Comparison of ENCODE assay signal across 16 cellular contexts in genomic region chr20:58524814-58525213, GRCh38. TPM values are rescaled to one million over a fixed set of nuclear protein-coding genes. Genes with fewer than 3 reads are reported as not detected.
DNase-seq lines count a peak whose midpoint lies in the region; FAIRE-seq and TF ChIP-seq lines count a peak whose summit lies in the region.
"Had no signal": no experiment of that assay in that cellular context is flagged by ENCODE, and none has a peak within 500 bp of the region (broad histone marks: within the 10 kb centered on the region; RNA-seq: fewer than 3 reads in every experiment).

No MANE protein-coding gene starts in this region.

- TF ChIP-seq CTCF in endothelial cell of umbilical vein (IDR thresholded peaks at IDR 0.05; ENCODE audit: extremely low read depth in 1 of 2, insufficient read depth in 1 of 2, low read depth in 1 of 2, low read length in 2 of 2) (no peak), sigmoid colon (IDR thresholded peaks at IDR 0.05) (no peak)

- no peak overlapping the region for H3K23ac ChIP-seq in neuronal stem cell (ENCODE audit: low read depth, low read length, poor library complexity)

- H3K36me3 ChIP-seq in endothelial cell of umbilical vein (ENCODE audit: control insufficient read depth in 2 of 2, extremely low read depth in 1 of 2, insufficient read depth in 2 of 2, low read length in 2 of 2) = no peaks in the 10 kb centered on the region
- no peaks in the 10 kb centered on the region for H3K36me3 ChIP-seq in sigmoid colon
- H3K36me3 ChIP-seq in neuronal stem cell (replicated peaks in 1 of 2; ENCODE audit: control insufficient read depth in 2 of 2, insufficient read depth in 2 of 2, low read length in 2 of 2) = no peaks in the 10 kb centered on the region
- H3K36me3 ChIP-seq in small intestine (ENCODE audit: control insufficient read depth in 2 of 2, insufficient read depth in 2 of 2, low read length in 2 of 2) = no peaks in the 10 kb centered on the region

- intact Hi-C loops in endothelial cell of umbilical vein (cut with micrococcal nuclease) = no loop called here
- intact Hi-C loops in sigmoid colon (cut with DNase I) = no loop called here

- no peak overlapping the region for H2BK120ac ChIP-seq in neuronal stem cell (ENCODE audit: low read depth, low read length)

- no TSS peak for BruUV-seq in endothelial cell of umbilical vein (replicated peaks; lab: Mats Ljungman, UMichigan)

- CTCF ChIA-PET in endothelial cell of umbilical vein (lab: Charles Lee) = interaction anchor here (1.2 kb wide), 1 partner anchor 15 kb away, joined by 3 read pairs; no protein-coding TSS in a partner anchor

- H4K8ac ChIP-seq in neuronal stem cell (ENCODE audit: low read depth, low read length) = no peak overlapping the region

- WGBS in sigmoid colon, 2 donors = 75% methylated on average over 7 of the region's 7 CpGs
- WGBS in neuronal stem cell (ENCODE audit: extremely low coverage in 2 of 2, insufficient read length in 2 of 2, insufficient replicate concordance in 1 of 2), 2 donors = no CpG with 5 or more reads among the region's 7 CpGs
- WGBS in small intestine, 3 donors = 67 to 77% (median 75%) methylated on average over 7 of the region's 7 CpGs

- DNase-seq in GM04504 (ENCODE audit: low read depth) (peak; percentile 65), NCI-H460 (ENCODE audit: extremely low read depth, low read depth) (peak; percentile 13), endothelial cell of umbilical vein (ENCODE audit: low read depth, low spot score) (no peak), sigmoid colon (peak; percentile 34), neuronal stem cell (ENCODE audit: low spot score) (no peak), small intestine (no peak), occipital lobe (lab: John Stamatoyannopoulos, UW) (no peak)
- DNase-seq: activated CD4-positive, alpha-beta T cell treated with anti-CD3 and anti-CD28 coated beads, Interleukin-2, amount 10 ng/mL, durations not matched to agents 7 days and 5 days; anterior cingulate cortex; Calu3; effector CD4-positive, alpha-beta T cell; left ventricle myocardium superior; NCI-H2171; T-helper 17 cell; testis had no signal

- H3K4me1 ChIP-seq in endothelial cell of umbilical vein (ENCODE audit: control insufficient read depth, extremely low read depth, insufficient read depth, low read length) (peaks cover 14% of the 10 kb centered on the region), sigmoid colon (no peaks in the 10 kb centered on the region), neuronal stem cell (ENCODE audit: control insufficient read depth in 2 of 2, insufficient read depth in 1 of 2, low read depth in 1 of 2, low read length in 2 of 2) (peaks cover 0 to 14% of the 10 kb centered on the region in 2 donors), small intestine (ENCODE audit: control insufficient read depth in 2 of 2, insufficient read depth in 1 of 2, low read depth in 1 of 2, low read length in 1 of 2) (no peaks in the 10 kb centered on the region)
- H3K4me1 ChIP-seq: testis had no signal

- no peaks in the 10 kb centered on the region for H3K79me1 ChIP-seq in neuronal stem cell (ENCODE audit: low read depth, low read length)

- no peak overlapping the region for H3K18ac ChIP-seq in neuronal stem cell (ENCODE audit: low read length)

- H3K4me3 ChIP-seq in endothelial cell of umbilical vein (replicated peaks in 1 of 3; ENCODE audit: insufficient read depth in 1 of 3, low read depth in 1 of 3, low read length in 3 of 3) (no peak overlapping the region), sigmoid colon (no peak overlapping the region), neuronal stem cell (ENCODE audit: low read length in 2 of 2) (no peak overlapping the region), small intestine (ENCODE audit: low read depth in 1 of 2, low read length in 2 of 2) (no peak overlapping the region)
- H3K4me3 ChIP-seq: testis had no signal

- POLR2A ChIA-PET in endothelial cell of umbilical vein (lab: Charles Lee) = no interaction called here

- H3K4me2 ChIP-seq in endothelial cell of umbilical vein (ENCODE audit: insufficient read depth, low read length) (no peak overlapping the region), neuronal stem cell (ENCODE audit: insufficient read depth, low read length, poor library complexity, severe bottlenecking) (no peak overlapping the region)

- no peak for TF ChIP-seq EP300 in sigmoid colon (IDR thresholded peaks at IDR 0.05)

- no peaks in the 10 kb centered on the region for H3K9me1 ChIP-seq in endothelial cell of umbilical vein (replicated peaks; ENCODE audit: control insufficient read depth, extremely low read depth, insufficient read depth, low read length)

- no peak overlapping the region for H2AK5ac ChIP-seq in neuronal stem cell (ENCODE audit: low read depth, low read length)

- H3K9ac ChIP-seq in endothelial cell of umbilical vein (replicated peaks; ENCODE audit: extremely low read depth, insufficient read depth, low read length) (no peak overlapping the region), neuronal stem cell (ENCODE audit: low read depth, low read length, poor library complexity) (no peak overlapping the region)

- H2AFZ ChIP-seq in endothelial cell of umbilical vein (ENCODE audit: low read depth, low read length) = no peak overlapping the region
- H2AFZ ChIP-seq in neuronal stem cell (ENCODE audit: low read length) = no peak overlapping the region

- dilution Hi-C loops in endothelial cell of umbilical vein (cut with MboI; ENCODE audit: extremely low pct_ligation_motif_present, low sequenced_read_pairs) = no loop called here

- no peak overlapping the region for H2BK12ac ChIP-seq in neuronal stem cell (ENCODE audit: low read length)

- H3K14ac ChIP-seq in neuronal stem cell (ENCODE audit: low read length) = no peak overlapping the region

- H3K4ac ChIP-seq in neuronal stem cell (ENCODE audit: low read length) = no peak overlapping the region

- H3K27me3 ChIP-seq in endothelial cell of umbilical vein (ENCODE audit: control insufficient read depth in 2 of 2, insufficient read depth in 2 of 2, low read length in 2 of 2) (no peaks in the 10 kb centered on the region), sigmoid colon (no peaks in the 10 kb centered on the region), neuronal stem cell (ENCODE audit: control insufficient read depth in 3 of 3, insufficient read depth in 3 of 3, low read depth in 1 of 3, low read length in 3 of 3) (peaks cover 0 to 6% (median 0%) of the 10 kb centered on the region in 3 experiments), small intestine (ENCODE audit: control insufficient read depth in 2 of 2, insufficient read depth in 2 of 2, low read length in 2 of 2) (no peaks in the 10 kb centered on the region)
- H3K27me3 ChIP-seq: testis had no signal

- no peaks in the 10 kb centered on the region for H3K79me2 ChIP-seq in endothelial cell of umbilical vein (ENCODE audit: control insufficient read depth, insufficient read depth, low read length)

- FAIRE-seq in endothelial cell of umbilical vein (lab: Jason Lieb, UNC) (no peak), small intestine (lab: Jason Lieb, UNC) (no peak)

- no peak overlapping the region for H2BK5ac ChIP-seq in neuronal stem cell (ENCODE audit: low read length)

- no peak for TF ChIP-seq POLR2A in endothelial cell of umbilical vein (IDR thresholded peaks at IDR 0.05; ENCODE audit: low read depth, low read length)
- TF ChIP-seq POLR2A in sigmoid colon (IDR thresholded peaks at IDR 0.05) = no peak

- H4K20me1 ChIP-seq in endothelial cell of umbilical vein (replicated peaks; ENCODE audit: control insufficient read depth, extremely low read depth, insufficient read depth, low read length) = no peaks in the 10 kb centered on the region

- H3K27ac ChIP-seq in endothelial cell of umbilical vein (ENCODE audit: insufficient read depth, low read depth, low read length) = peak overlapping the region; percentile 1
- no peak overlapping the region for H3K27ac ChIP-seq in sigmoid colon
- H3K27ac ChIP-seq in neuronal stem cell (replicated peaks; ENCODE audit: low read length) = no peak overlapping the region
- H3K27ac ChIP-seq in small intestine (ENCODE audit: low read depth in 1 of 2, low read length in 1 of 2) = no peak overlapping the region
- H3K27ac ChIP-seq: testis had no signal

- peaks cover 2% of the 10 kb centered on the region for H3K9me3 ChIP-seq in endothelial cell of umbilical vein (replicated peaks; ENCODE audit: control insufficient read depth, insufficient read depth, low read length)
- H3K9me3 ChIP-seq in sigmoid colon = peaks cover 5 to 11% (median 7%) of the 10 kb centered on the region in 4 donors
- H3K9me3 ChIP-seq in neuronal stem cell (replicated peaks in 1 of 2; ENCODE audit: control insufficient read depth in 2 of 2, insufficient read depth in 1 of 2, low read depth in 1 of 2, low read length in 2 of 2) = peaks cover 7 to 12% of the 10 kb centered on the region in 2 donors
- H3K9me3 ChIP-seq in small intestine (ENCODE audit: control insufficient read depth, low read depth) = no peaks in the 10 kb centered on the region
- H3K9me3 ChIP-seq: testis had no signal

- H4K91ac ChIP-seq in neuronal stem cell (ENCODE audit: low read depth, low read length, poor library complexity) = no peak overlapping the region

- H2BK15ac ChIP-seq in neuronal stem cell (ENCODE audit: low read length) = no peak overlapping the region

TF ChIP-seq in endothelial cell of umbilical vein, 7 proteins besides CTCF, POLR2A, EP300 and RAD21 (continues in another document):
- TF ChIP-seq FOS (IDR thresholded peaks at IDR 0.05; ENCODE audit: borderline replicate concordance, insufficient read depth, low read length) (no peak), MAX (IDR thresholded peaks at IDR 0.05; ENCODE audit: insufficient read depth, insufficient read length) (no peak), JUN (IDR thresholded peaks at IDR 0.05; ENCODE audit: borderline replicate concordance, insufficient read depth, insufficient read length, low read depth) (no peak)

RNA-seq across cellular contexts. Expression of gene APCDD1L, which starts 9.6 kb away (rescaled TPM):
- not detected in 2 replicates for total RNA-seq in NCI-H460 (2014; rRNA removed; shearing (Covaris generic))
- not detected in 2 replicates for polyA plus RNA-seq in NCI-H460 (2014; cell fraction: nucleus; rRNA removed)
- total RNA-seq in endothelial cell of umbilical vein = 0.88 and 1.4 TPM in 2 replicates
- 0.13 and 0.17 TPM in 2 replicates for polyA plus RNA-seq in endothelial cell of umbilical vein
- 0.11 and 0.17 TPM in 2 replicates for polyA plus RNA-seq in endothelial cell of umbilical vein (2011; cell fraction: cytosol; rRNA removed)
- 0.25 TPM in 1 of 2 replicates, not detected in the other for polyA plus RNA-seq in endothelial cell of umbilical vein (2011; cell fraction: nucleus; rRNA removed)
- polyA plus RNA-seq in endothelial cell of umbilical vein (2012) = 0.27 and 0.41 TPM in 2 replicates
- polyA minus RNA-seq in endothelial cell of umbilical vein = 0.08 and 0.10 TPM in 2 replicates
- polyA minus RNA-seq in endothelial cell of umbilical vein (2011; cell fraction: cytosol; rRNA and poly(A)+ RNA removed) = not detected
- polyA minus RNA-seq in endothelial cell of umbilical vein (2011; cell fraction: nucleus; rRNA and poly(A)+ RNA removed) = not detected in 2 replicates
- total RNA-seq in sigmoid colon = 1 to 10 TPM in 3 of 4 donors, under 1 TPM in 1; 0.33 to 1.9 (median 1.6) TPM
- polyA plus RNA-seq in sigmoid colon = under 1 TPM in 2 of 3 donors, not detected in 1; 0.22 to 0.23 TPM
- 0.04 TPM for polyA plus RNA-seq in neuronal stem cell (2013, experiment 1 of 2)
- 0.03 TPM for polyA plus RNA-seq in neuronal stem cell (2013, experiment 2 of 2)
- polyA plus RNA-seq in small intestine = under 1 TPM in 1 of 3 donors, not detected in 2; 0.46 TPM
- total RNA-seq in occipital lobe = not detected
- total RNA-seq: activated CD4-positive, alpha-beta T cell treated with anti-CD3 and anti-CD28 coated beads, Interleukin-2, amount 10 ng/mL, durations not matched to agents 7 days and 5 days; Calu3; natural killer cell treated with Interleukin-12 subunit alpha and Interleukin-12 subunit beta and Interleukin-15 and Interleukin-18, amount 100 ng/mL, for 72 hours; T-helper 17 cell had no signal

Comparison
In these comparisons a context has a peak if more than half of its experiments do, and no peak if none do; other contexts are left out.
1. DNase-seq: peak in GM04504 (single experiment), NCI-H460 (single experiment) and sigmoid colon (single experiment); none in endothelial cell of umbilical vein (single experiment), neuronal stem cell (single experiment), small intestine (single experiment) and occipital lobe (single experiment).